In genomic region chr6:156905801-156906200, GRCh38 we compare ENCODE assay signal across 15 cellular contexts.
"Had no signal": no experiment of that assay in that cellular context is flagged by ENCODE, and none has a peak within 500 bp of the region (broad histone marks: within the 10 kb centered on the region; RNA-seq: fewer than 3 reads in every experiment).

No MANE protein-coding gene starts in this region.

- H3K9me3 Mint-ChIP-seq: T-helper 1 cell treated with Interleukin-12 subunit alpha and Interleukin-12 subunit beta and Interleukin-4 antibody, amounts not matched to agents 30 μg/mL and 1 μg/mL, for 36 hours had no signal

- H3K4me3 Mint-ChIP-seq: T-helper 1 cell treated with Interleukin-12 subunit alpha and Interleukin-12 subunit beta and Interleukin-4 antibody, amounts not matched to agents 30 μg/mL and 1 μg/mL, for 36 hours had no signal

- ATAC-seq: left lung, right cardiac atrium had no signal

- H3K4me1 ChIP-seq: colonic mucosa, left lung, uterus had no signal

- H3K4me3 ChIP-seq: cardiac muscle cell, colonic mucosa, left lung, thyroid gland, uterus had no signal

- H3K9me3 ChIP-seq: colonic mucosa, left lung, neutrophil, thyroid gland, uterus had no signal

- H3K27me3 ChIP-seq: cardiac muscle cell, colonic mucosa, left lung, neutrophil, thyroid gland, uterus had no signal

- DNase-seq: activated CD4-positive, alpha-beta T cell treated with anti-CD3 and anti-CD28 coated beads, Interleukin-2, amount 50 U/mL, for 4 hours; activated CD4-positive, CD25-positive, alpha-beta regulatory T cell treated with anti-CD3 and anti-CD28 coated beads, Interleukin-2, amount 50 U/mL, for 72 hours; activated naive CD4-positive, alpha-beta T cell; activated T-cell treated with anti-CD3 and anti-CD28 coated beads, Interleukin-2, amount 50 U/mL, for 48 hours; colonic mucosa; islet precursor cell; left lung; posterior cingulate gyrus; right cardiac atrium; small intestine; thyroid gland; uterus had no signal

- H3K36me3 ChIP-seq: cardiac muscle cell, colonic mucosa, neutrophil, thyroid gland, uterus had no signal

- H3K27ac ChIP-seq: cardiac muscle cell, colonic mucosa, left lung, neutrophil, thyroid gland, uterus had no signal

- H3K27ac Mint-ChIP-seq: T-helper 1 cell treated with Interleukin-12 subunit alpha and Interleukin-12 subunit beta and Interleukin-4 antibody, amounts not matched to agents 30 μg/mL and 1 μg/mL, for 36 hours had no signal
